Comparison of ENCODE assay signal across 21 cellular contexts in the genomic region with DNA sequence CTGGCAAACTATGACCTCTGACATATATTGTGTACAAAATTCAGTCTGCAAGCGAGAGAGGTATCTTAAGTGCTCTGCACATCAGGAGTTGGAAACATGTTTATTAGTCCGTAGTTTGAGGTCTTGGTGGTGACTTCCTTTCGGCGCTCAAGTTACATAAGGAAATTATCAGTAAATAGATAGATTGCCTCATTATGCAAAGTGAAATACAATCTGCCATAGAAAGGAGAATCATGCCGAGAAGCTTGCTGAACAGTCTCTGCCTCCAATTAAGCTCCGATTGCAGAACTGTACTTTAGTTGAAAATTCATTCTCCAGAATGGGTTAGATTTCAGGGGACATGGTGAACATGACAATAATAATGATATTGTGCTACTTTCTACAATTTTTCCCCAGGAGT.
"Had no signal": no experiment of that assay in that cellular context is flagged by ENCODE, and none has a peak within 500 bp of the region (broad histone marks: within the 10 kb centered on the region; RNA-seq: fewer than 3 reads in every experiment).

No MANE protein-coding gene starts in this region.

- H3K36me3 ChIP-seq: ascending aorta, heart left ventricle, lower lobe of right lung, transverse colon had no signal

- ATAC-seq: activated CD4-positive, CD25-positive, alpha-beta regulatory T cell treated with anti-CD3 and anti-CD28 coated beads, Interleukin-2, amount 50 U/mL, for 24 hours; activated naive CD8-positive, alpha-beta T cell treated with anti-CD3 and anti-CD28 coated beads, Interleukin-2, amount 50 U/mL, for 24 hours; activated T-helper 17 cell treated with anti-CD3 and anti-CD28 coated beads, Interleukin-2, amount 50 U/mL, for 72 hours; effector memory CD8-positive, alpha-beta T cell; heart left ventricle; left cardiac atrium; lower lobe of right lung; right cardiac atrium had no signal

- H3K4me3 ChIP-seq: ascending aorta, heart left ventricle, lower lobe of right lung, transverse colon had no signal

- DNase-seq: activated naive CD4-positive, alpha-beta T cell treated with Interleukin-2 at 50 U/mL for 16 hours; activated naive CD8-positive, alpha-beta T cell treated with anti-CD3 and anti-CD28 coated beads, Interleukin-2, amount 50 U/mL, for 24 hours; activated T-cell treated with anti-CD3 and anti-CD28 coated beads for 4 hours; dermis blood vessel endothelial cell; effector memory CD8-positive, alpha-beta T cell; foreskin melanocyte; heart left ventricle; left cardiac atrium; lower lobe of right lung; nucleus accumbens; posterior cingulate gyrus; right cardiac atrium; small intestine; stimulated activated CD4-positive, alpha-beta T cell treated with anti-CD3 and anti-CD28 coated beads, Interleukin-4, amount 100 ng/mL, for 24 hours; stimulated activated naive CD4-positive, alpha-beta T cell; substantia nigra; transverse colon had no signal

- H3K9me3 ChIP-seq: ascending aorta, heart left ventricle, lower lobe of right lung, transverse colon had no signal

- H3K27ac ChIP-seq: ascending aorta, epithelial cell of prostate, heart left ventricle, lower lobe of right lung, transverse colon had no signal

- H3K27me3 ChIP-seq: ascending aorta, transverse colon had no signal
